ENCODE assay signal across 30 cellular contexts in genomic region chr11:58186938-58187337, GRCh38. TPM values are rescaled to one million over a fixed set of nuclear protein-coding genes. Genes with fewer than 3 reads are reported as not detected.
"Had no signal": no experiment of that assay in that cellular context is flagged by ENCODE, and none has a peak within 500 bp of the region (broad histone marks: within the 10 kb centered on the region; RNA-seq: fewer than 3 reads in every experiment).

No MANE protein-coding gene starts in this region.

- H3K79me2 ChIP-seq: hepatocyte had no signal

- H3K9me3 ChIP-seq: lower lobe of right lung, pancreas, prostate gland, right lobe of liver, stomach, testis, thyroid gland, transverse colon, upper lobe of left lung, vagina had no signal

- H3K4me2 ChIP-seq: hepatocyte, smooth muscle cell had no signal

- H3K27me3 ChIP-seq: hepatocyte, pancreas, right lobe of liver, stomach, testis, thyroid gland, transverse colon, upper lobe of left lung, vagina had no signal

- H3K4me1 ChIP-seq: lower lobe of right lung, pancreas, prostate gland, right lobe of liver, stomach, testis, thyroid gland, upper lobe of left lung, vagina had no signal

- H3K36me3 ChIP-seq: lower lobe of right lung, pancreas, prostate gland, right lobe of liver, stomach, thyroid gland, transverse colon, upper lobe of left lung, vagina had no signal

- DNase-seq: islet precursor cell; lower lobe of right lung; mammary epithelial cell; mesenchymal stem cell; naive thymus-derived CD8-positive, alpha-beta T cell; nucleus accumbens; pancreas; posterior cingulate gyrus; retina; right lobe of liver; stimulated activated CD4-positive, alpha-beta T cell treated with anti-CD3 and anti-CD28 coated beads, Interleukin-2, amount 100 ng/mL, for 24 hours; stimulated activated CD4-positive, alpha-beta T cell treated with anti-CD3 and anti-CD28 coated beads, Interleukin-4, amount 100 ng/mL, for 1 hour; stimulated activated naive B cell treated with anti-CD40 and anti-IgM and Interleukin-4, amounts not matched to agents 10 μg/mL and 1 μg/mL and 100 μg/mL, for 72 hours; stimulated activated naive CD8-positive, alpha-beta T cell treated with anti-CD3 and anti-CD28 coated beads, Interleukin-15, Interleukin-2, amounts not matched to agents 100 U/mL and 50 U/mL, for 24 hours; stomach; testis; thyroid gland; transverse colon; upper lobe of left lung had no signal

- H3K27ac ChIP-seq: hepatocyte, lower lobe of right lung, pancreas, prostate gland, right lobe of liver, stomach, testis, thyroid gland, transverse colon, upper lobe of left lung, vagina had no signal

- H3K4me3 ChIP-seq: hepatocyte, lower lobe of right lung, pancreas, prostate gland, right lobe of liver, smooth muscle cell, stomach, testis, thyroid gland, transverse colon, upper lobe of left lung, vagina had no signal

- ATAC-seq: lower lobe of right lung; naive thymus-derived CD8-positive, alpha-beta T cell; pancreas; right lobe of liver; stimulated activated naive B cell treated with anti-CD40 and anti-IgM and Interleukin-4, amounts not matched to agents 10 μg/mL and 1 μg/mL and 100 μg/mL, for 72 hours; stimulated activated naive CD8-positive, alpha-beta T cell treated with anti-CD3 and anti-CD28 coated beads, Interleukin-15, Interleukin-2, amounts not matched to agents 100 U/mL and 50 U/mL, for 24 hours had no signal

- H2AFZ ChIP-seq: hepatocyte had no signal

RNA-seq across cellular contexts. Expression of gene OR9Q2, which starts 1.9 kb away (rescaled TPM):
- total RNA-seq: hepatocyte; kidney epithelial cell; liver; lower lobe of right lung; mammary epithelial cell; mucosa of gallbladder; naive thymus-derived CD8-positive, alpha-beta T cell; neural crest cell; osteoblast; pancreas; right lobe of liver; smooth muscle cell; stomach; thyroid gland; transverse colon; upper lobe of left lung; urinary bladder; vagina had no signal
- polyA plus RNA-seq: hepatocyte; liver; mammary epithelial cell; naive thymus-derived CD8-positive, alpha-beta T cell; pancreas; smooth muscle cell; stomach; urinary bladder had no signal

RNA-seq across cellular contexts. Expression of gene OR1S2, which starts 17.0 kb away (rescaled TPM):
- total RNA-seq: hepatocyte; kidney epithelial cell; liver; lower lobe of right lung; mammary epithelial cell; mucosa of gallbladder; naive thymus-derived CD8-positive, alpha-beta T cell; neural crest cell; osteoblast; pancreas; prostate gland; right lobe of liver; skeletal muscle tissue; smooth muscle cell; stomach; testis; thyroid gland; transverse colon; upper lobe of left lung; urinary bladder; vagina had no signal
- polyA plus RNA-seq: hepatocyte; liver; mammary epithelial cell; naive thymus-derived CD8-positive, alpha-beta T cell; pancreas; smooth muscle cell; stomach; urinary bladder had no signal

RNA-seq across cellular contexts. Expression of gene OR1S1, which starts 25.6 kb away (rescaled TPM):
- total RNA-seq: hepatocyte; kidney epithelial cell; liver; lower lobe of right lung; mammary epithelial cell; mucosa of gallbladder; naive thymus-derived CD8-positive, alpha-beta T cell; neural crest cell; osteoblast; pancreas; prostate gland; right lobe of liver; smooth muscle cell; stomach; testis; thyroid gland; transverse colon; urinary bladder; vagina had no signal
- polyA plus RNA-seq: hepatocyte; liver; mammary epithelial cell; naive thymus-derived CD8-positive, alpha-beta T cell; pancreas; smooth muscle cell; stomach; urinary bladder had no signal

RNA-seq across cellular contexts. Expression of gene OR10Q1, which starts 41.8 kb away (rescaled TPM):
- total RNA-seq: kidney epithelial cell; liver; lower lobe of right lung; mammary epithelial cell; mucosa of gallbladder; naive thymus-derived CD8-positive, alpha-beta T cell; neural crest cell; osteoblast; prostate gland; right lobe of liver; skeletal muscle tissue; smooth muscle cell; stomach; testis; thyroid gland; transverse colon; upper lobe of left lung; urinary bladder; vagina had no signal
- polyA plus RNA-seq: hepatocyte; liver; mammary epithelial cell; naive thymus-derived CD8-positive, alpha-beta T cell; smooth muscle cell; stomach; urinary bladder had no signal
